Comparison of ENCODE assay signal across 26 cellular contexts in genomic region chr17:3472137-3472536, GRCh38. TPM values are rescaled to one million over a fixed set of nuclear protein-coding genes. Genes with fewer than 3 reads are reported as not detected.
"Had no signal": no experiment of that assay in that cellular context is flagged by ENCODE, and none has a peak within 500 bp of the region (broad histone marks: within the 10 kb centered on the region; RNA-seq: fewer than 3 reads in every experiment).

No MANE protein-coding gene starts in this region.

- H3K27ac ChIP-seq: HL-60, SJSA1, SK-N-MC had no signal

- H3K36me3 ChIP-seq: SJSA1 had no signal

- H3K9me3 ChIP-seq: SJSA1 had no signal

- FAIRE-seq: HTR-8/SVneo, RCC 7860 had no signal

- H3K4me3 ChIP-seq: SJSA1, SK-N-MC had no signal

- H3K4me1 ChIP-seq: SJSA1 had no signal

- DNase-seq: KBM-7, MV-4-11, NCI-H1048, NCI-H1105, NCI-H1417, NCI-H1436 treated with DMSO at 0.1 percent for 48 hours, NCI-H1694 treated with DMSO at 0.1 percent for 48 hours, NCI-H1930, NCI-H2081 treated with DMSO at 0.1 percent for 48 hours, NCI-H2171, NCI-H226, NCI-H446, NCI-H510A, NCI-H524 treated with DMSO at 0.1 percent for 48 hours, NCI-H69, NCI-H774, Right ventricle myocardium superior, RPMI8226, SIG-M5 had no signal

RNA-seq across cellular contexts. Expression of gene SPATA22, which starts 0.5 kb away (rescaled TPM):
- total RNA-seq: LHCN-M2, MCF 10A, SJSA1 had no signal

RNA-seq across cellular contexts. Expression of gene OR1E2, which starts 38.5 kb away (rescaled TPM):
- total RNA-seq: LHCN-M2, MCF 10A, Right ventricle myocardium superior, SJSA1 had no signal
